12 cellular contexts compared by ENCODE assay signal in the genomic region with DNA sequence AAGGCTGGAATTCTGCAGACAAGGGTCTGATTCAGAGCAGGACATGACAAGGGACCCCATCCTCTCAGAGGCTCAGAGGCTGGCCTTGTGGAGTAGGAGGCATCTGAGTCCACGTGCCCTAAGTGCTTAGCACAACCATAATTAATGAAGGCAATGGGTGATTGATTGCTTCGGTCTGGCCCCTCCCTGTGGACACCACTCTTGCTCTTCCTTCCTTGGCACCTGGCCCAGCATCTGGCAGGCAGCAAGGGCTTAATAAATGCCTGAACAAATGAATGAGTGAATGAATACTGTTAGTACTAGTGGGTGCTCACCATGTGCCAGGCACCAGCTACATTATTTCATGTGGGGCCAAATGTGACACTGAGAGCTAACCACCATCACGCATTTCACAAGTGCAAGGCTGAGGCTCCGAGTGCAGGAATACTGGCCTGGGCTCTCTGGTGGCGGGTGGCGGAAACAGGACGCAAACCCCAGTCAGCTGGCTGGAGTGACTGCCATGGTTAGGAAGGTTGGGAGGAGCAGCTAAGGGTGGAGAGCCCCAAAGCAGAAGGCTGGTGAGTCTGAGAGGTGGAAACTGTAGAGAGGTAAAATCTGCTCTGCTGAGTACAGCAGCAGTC.
DNase-seq lines count a peak whose midpoint lies in the region.
"Had no signal": no experiment of that assay in that cellular context is flagged by ENCODE, and none has a peak within 500 bp of the region (broad histone marks: within the 10 kb centered on the region; RNA-seq: fewer than 3 reads in every experiment).

No MANE protein-coding gene starts in this region.

- DNase-seq in COLO668 (lab: John Stamatoyannopoulos, UW; ENCODE audit: unreplicated experiment) (peak; percentile 7), EH (ENCODE audit: low read depth) (peak; percentile 24), NCI-H748 treated with DMSO at 0.1 percent for 48 hours (lab: John Stamatoyannopoulos, UW) (peak; percentile 27), fibroblast of gingiva (ENCODE audit: low read depth) (peak; percentile 45), globus pallidus (ENCODE audit: low spot score) (no peak), COLO829 (ENCODE audit: low spot score) (no peak)
- DNase-seq in stimulated activated CD4-positive, alpha-beta T cell treated with anti-CD3 and anti-CD28 coated beads, Interleukin-12 subunit alpha, Interleukin-12 subunit beta, amount 100 ng/mL, for 4 hours = no peak
- DNase-seq: activated naive CD8-positive, alpha-beta T cell treated with anti-CD3 and anti-CD28 coated beads, Interleukin-2, amount 50 U/mL, for 24 hours; CD4-positive, alpha-beta T cell; cerebellar nuclear complex; NCI-H187 treated with DMSO at 0.1 percent for 48 hours; nucleus accumbens had no signal

Comparison
In these comparisons a context has a peak if more than half of its experiments do, and no peak if none do; other contexts are left out.
1. DNase-seq: peak in COLO668 (single experiment), EH (single experiment), NCI-H748 treated with DMSO at 0.1 percent for 48 hours (single experiment) and fibroblast of gingiva (single experiment); none in globus pallidus (single experiment), stimulated activated CD4-positive, alpha-beta T cell treated with anti-CD3 and anti-CD28 coated beads, Interleukin-12 subunit alpha, Interleukin-12 subunit beta, amount 100 ng/mL, for 4 hours (single experiment) and COLO829 (single experiment).